Comparison of ENCODE assay signal across 30 cellular contexts in the genomic region with DNA sequence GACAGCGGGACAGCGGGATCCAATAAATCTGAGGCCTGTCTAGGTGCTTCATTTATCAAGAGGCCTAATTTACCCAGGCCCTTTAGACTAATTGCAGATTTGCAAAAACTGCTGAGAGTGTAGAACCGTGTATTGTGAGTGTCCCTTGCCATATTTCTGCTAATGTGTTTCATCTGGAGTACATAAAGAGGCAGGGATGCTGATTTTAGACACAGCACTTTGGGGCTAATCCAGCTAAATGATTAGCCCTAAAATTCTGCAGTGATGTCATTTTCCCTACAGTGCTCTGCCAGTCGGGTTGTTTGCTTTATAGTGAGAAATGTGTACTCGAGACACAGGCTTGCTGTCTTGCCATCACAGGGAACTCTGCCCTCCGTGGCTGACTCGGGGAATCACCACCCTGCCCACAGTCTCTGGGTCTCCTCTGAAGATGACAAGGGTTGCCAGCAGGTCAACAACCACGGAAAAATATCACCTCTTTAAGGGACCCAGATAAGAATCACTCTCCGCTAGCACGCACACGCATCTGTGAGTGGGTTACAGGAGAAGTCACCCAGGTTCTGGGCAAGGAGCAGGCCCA.
A peak's percentile ranks its signal among the peaks of the same experiment; 100 is the strongest.
DNase-seq lines count a peak whose midpoint lies in the region; ATAC-seq and TF ChIP-seq lines count a peak whose summit lies in the region.
"Had no signal": no experiment of that assay in that cellular context is flagged by ENCODE, and none has a peak within 500 bp of the region (broad histone marks: within the 10 kb centered on the region; RNA-seq: fewer than 3 reads in every experiment).

No MANE protein-coding gene starts in this region.

- H3K79me2 ChIP-seq in H9 (ENCODE audit: insufficient read depth, low read length), result no peaks in the 10 kb centered on the region

- intact Hi-C loops in upper lobe of right lung (cut with DNase I), result no loop called here

- no peak overlapping the region for H2BK120ac ChIP-seq in H9 (ENCODE audit: low read depth, low read length, poor library complexity, severe bottlenecking)

- no peak overlapping the region for H4K8ac ChIP-seq in H9 (replicated peaks; ENCODE audit: insufficient read length, low read depth, low read length)

- no peak for ATAC-seq in upper lobe of right lung
- ATAC-seq: gastrocnemius medialis; left lung; Panc1; stimulated activated naive CD8-positive, alpha-beta T cell treated with anti-CD3 and anti-CD28 coated beads, Interleukin-15, amount 100 ng/mL, for 72 hours had no signal

- H3K27me3 ChIP-seq in H9 (ENCODE audit: insufficient read depth, low read length), result no peaks in the 10 kb centered on the region
- no peaks in the 10 kb centered on the region for H3K27me3 ChIP-seq in tibial nerve
- H3K27me3 ChIP-seq in upper lobe of right lung, result no peaks in the 10 kb centered on the region
- H3K27me3 ChIP-seq: adrenal gland, BLaER1, gastrocnemius medialis, left lung, tibial artery had no signal

- no peak overlapping the region for H2BK12ac ChIP-seq in H9 (ENCODE audit: insufficient read length, low read depth, low read length)

- H3K14ac ChIP-seq in H9 (ENCODE audit: insufficient read depth, low read length), result no peak overlapping the region

- H3K4me3 ChIP-seq in AG10803 (ENCODE audit: low read length) (no peak overlapping the region), epithelial cell of proximal tubule (ENCODE audit: low read depth, low read length) (no peak overlapping the region), tibial nerve (no peak overlapping the region), upper lobe of right lung (no peak overlapping the region)
- H3K4me3 ChIP-seq: adrenal gland, BLaER1, gastrocnemius medialis, left lung, skin epidermis, tibial artery had no signal

- H2BK5ac ChIP-seq in H9 (ENCODE audit: insufficient read length, low read length), result no peak overlapping the region

- DNase-seq in AG10803 (ENCODE audit: low read depth), result peak; percentile 41
- peak; percentile 14 for DNase-seq in H9
- DNase-seq in epithelial cell of proximal tubule (ENCODE audit: low read depth), result no peak
- no peak for DNase-seq in nephron progenitor cell
- DNase-seq in NCI-H2171 treated with DMSO at 0.1 percent for 48 hours (lab: John Stamatoyannopoulos, UW), result no peak
- DNase-seq in cerebellar nuclear complex (lab: John Stamatoyannopoulos, UW), result no peak
- no peak for DNase-seq in tibial nerve (ENCODE audit: low spot score in 2 of 2)
- DNase-seq in upper lobe of right lung, result no peak
- DNase-seq: activated CD4-positive, alpha-beta T cell treated with anti-CD3 and anti-CD28 coated beads, Interleukin-2, amount 10 ng/mL, durations not matched to agents 7 days and 5 days; activated naive CD4-positive, alpha-beta T cell; activated T-cell treated with anti-CD3 and anti-CD28 coated beads, Interleukin-2, amount 50 U/mL, for 48 hours; DMS153; effector CD4-positive, alpha-beta T cell; erythroblast; gastrocnemius medialis; H7; immature natural killer cell; left lung; mesendoderm; NCI-H1436 treated with DMSO at 0.1 percent for 48 hours; NCI-H510A; occipital lobe; SHP77 treated with DMSO at 0.1 percent for 48 hours; stimulated activated naive CD8-positive, alpha-beta T cell treated with anti-CD3 and anti-CD28 coated beads, Interleukin-15, amount 100 ng/mL, for 72 hours; T1000; tibial artery had no signal

- no peak overlapping the region for H3K23ac ChIP-seq in H9 (ENCODE audit: insufficient read length, low read depth, low read length)

- H3K27ac ChIP-seq in H9 (ENCODE audit: insufficient read length, low read depth, low read length) (no peak overlapping the region), tibial nerve (no peak overlapping the region), upper lobe of right lung (no peak overlapping the region)
- H3K27ac ChIP-seq: adrenal gland, BLaER1, gastrocnemius medialis, left lung, skin epidermis, tibial artery had no signal

- TF ChIP-seq EP300 in tibial nerve (IDR thresholded peaks at IDR 0.05), result no peak

- no peaks in the 10 kb centered on the region for H3K4me1 Mint-ChIP-seq in H9
- peaks cover 21% of the 10 kb centered on the region for H3K4me1 Mint-ChIP-seq in nephron progenitor cell
- H3K4me1 Mint-ChIP-seq: activated CD4-positive, alpha-beta T cell treated with anti-CD3 and anti-CD28 coated beads, Interleukin-2, amount 10 ng/mL, durations not matched to agents 7 days and 5 days; immature natural killer cell; stimulated activated naive CD8-positive, alpha-beta T cell treated with anti-CD3 and anti-CD28 coated beads, Interleukin-15, amount 100 ng/mL, for 72 hours had no signal

- no peak for TF ChIP-seq POLR2A in tibial nerve (IDR thresholded peaks at IDR 0.05)

- H3K36me3 ChIP-seq in tibial nerve (no peaks in the 10 kb centered on the region), upper lobe of right lung (no peaks in the 10 kb centered on the region)
- H3K36me3 ChIP-seq: adrenal gland, BLaER1, gastrocnemius medialis, left lung, tibial artery had no signal

- H3K27me3 Mint-ChIP-seq in H9 (ENCODE audit: low read depth), result peaks cover under 1% of the 10 kb centered on the region; the same call in 1 of the 2 replicates
- peaks cover 12% of the 10 kb centered on the region for H3K27me3 Mint-ChIP-seq in nephron progenitor cell (ENCODE audit: low read depth, poor library complexity)
- H3K27me3 Mint-ChIP-seq: activated CD4-positive, alpha-beta T cell treated with anti-CD3 and anti-CD28 coated beads, Interleukin-2, amount 10 ng/mL, durations not matched to agents 7 days and 5 days; stimulated activated naive CD8-positive, alpha-beta T cell treated with anti-CD3 and anti-CD28 coated beads, Interleukin-15, amount 100 ng/mL, for 72 hours had no signal

- no peak overlapping the region for H3K4me2 ChIP-seq in H9 (ENCODE audit: insufficient read depth, insufficient read length, low read length)
- H3K4me2 ChIP-seq: BLaER1 had no signal

- no peak overlapping the region for H3K4me3 Mint-ChIP-seq in H9
- no peak overlapping the region for H3K4me3 Mint-ChIP-seq in nephron progenitor cell
- H3K4me3 Mint-ChIP-seq: activated CD4-positive, alpha-beta T cell treated with anti-CD3 and anti-CD28 coated beads, Interleukin-2, amount 10 ng/mL, durations not matched to agents 7 days and 5 days; immature natural killer cell; stimulated activated naive CD8-positive, alpha-beta T cell treated with anti-CD3 and anti-CD28 coated beads, Interleukin-15, amount 100 ng/mL, for 72 hours had no signal

- no CpG with 5 or more reads among the region's 11 CpGs for WGBS in H9 (ENCODE audit: extremely low coverage, insufficient read length, low lambda C conversion rate)
- 70 to 83% methylated on average over 11 of the region's 11 CpGs for WGBS in tibial nerve, 2 donors

- H4K91ac ChIP-seq in H9 (ENCODE audit: insufficient read length, low read depth, low read length), result no peak overlapping the region

- no peak overlapping the region for H3T11ph ChIP-seq in H9 (ENCODE audit: low read length)

- H3K23me2 ChIP-seq in H9 (ENCODE audit: insufficient read length, low read depth, low read length, poor library complexity, severe bottlenecking), result no peaks in the 10 kb centered on the region

- no peak overlapping the region for H2BK15ac ChIP-seq in H9 (ENCODE audit: low read depth, low read length)

- H3K9me3 Mint-ChIP-seq in H9 (no peaks in the 10 kb centered on the region), nephron progenitor cell (peaks cover 8% of the 10 kb centered on the region)
- H3K9me3 Mint-ChIP-seq: stimulated activated naive CD8-positive, alpha-beta T cell treated with anti-CD3 and anti-CD28 coated beads, Interleukin-15, amount 100 ng/mL, for 72 hours had no signal

- TF ChIP-seq CTCF in AG10803 (conservative IDR thresholded peaks at IDR 0.05; ENCODE audit: low read length), result no peak
- no peak for TF ChIP-seq CTCF in H9 (conservative IDR thresholded peaks at IDR 0.05)
- peak; percentile 4 for TF ChIP-seq CTCF in epithelial cell of proximal tubule (conservative IDR thresholded peaks at IDR 0.05; ENCODE audit: low read depth, low read length)
- no peak for TF ChIP-seq CTCF in nephron progenitor cell (IDR thresholded peaks at IDR 0.05)
- TF ChIP-seq CTCF in tibial nerve (IDR thresholded peaks at IDR 0.05), result no peak
- TF ChIP-seq CTCF in upper lobe of right lung (IDR thresholded peaks at IDR 0.05), result no peak

- H4K5ac ChIP-seq in H9 (ENCODE audit: insufficient read length, low read depth, low read length), result no peak overlapping the region

- H3K9me3 ChIP-seq in H9 (ENCODE audit: control insufficient read depth, low read depth, low read length) (no peaks in the 10 kb centered on the region), tibial nerve (no peaks in the 10 kb centered on the region), upper lobe of right lung (no peaks in the 10 kb centered on the region)
- H3K9me3 ChIP-seq: adrenal gland, gastrocnemius medialis, left lung, tibial artery had no signal

- H3K36me3 Mint-ChIP-seq in H9 (ENCODE audit: insufficient read depth in 1 of 3, low read depth in 3 of 3) (no peaks in the 10 kb centered on the region), nephron progenitor cell (ENCODE audit: low read depth) (no peaks in the 10 kb centered on the region)
- H3K36me3 Mint-ChIP-seq: immature natural killer cell had no signal

- no peak overlapping the region for H3K27ac Mint-ChIP-seq in H9
- H3K27ac Mint-ChIP-seq in nephron progenitor cell, result peak overlapping the region; percentile 81
- H3K27ac Mint-ChIP-seq: activated CD4-positive, alpha-beta T cell treated with anti-CD3 and anti-CD28 coated beads, Interleukin-2, amount 10 ng/mL, durations not matched to agents 7 days and 5 days; immature natural killer cell had no signal

- no peaks in the 10 kb centered on the region for H4K20me1 ChIP-seq in H9 (ENCODE audit: control insufficient read depth, insufficient read depth, insufficient read length)
- H4K20me1 ChIP-seq: BLaER1 had no signal

- H3K9ac ChIP-seq in H9 (ENCODE audit: extremely low read depth, insufficient read length, low read length), result no peak overlapping the region
- H3K9ac ChIP-seq: BLaER1 had no signal

- no peak overlapping the region for H3K18ac ChIP-seq in H9 (ENCODE audit: insufficient read length, low read depth, low read length)

- no peak overlapping the region for H2BK20ac ChIP-seq in H9 (ENCODE audit: low read depth, low read length, poor library complexity, severe bottlenecking)

- H3K56ac ChIP-seq in H9 (ENCODE audit: insufficient read length, low read depth, low read length), result no peak overlapping the region

- no peak overlapping the region for H2AFZ ChIP-seq in H9 (ENCODE audit: low read length)

- H3K4ac ChIP-seq in H9 (ENCODE audit: low read depth, low read length), result no peak overlapping the region

- no peaks in the 10 kb centered on the region for H3K79me1 ChIP-seq in H9 (ENCODE audit: insufficient read depth, low read depth, low read length, poor library complexity, severe bottlenecking)

- H2AK5ac ChIP-seq in H9 (ENCODE audit: insufficient read length, low read length), result no peak overlapping the region

- no peaks in the 10 kb centered on the region for H3K4me1 ChIP-seq in H9 (ENCODE audit: insufficient read depth, low read length)
- H3K4me1 ChIP-seq in tibial nerve, result peaks cover 0 to 22% (median 0%) of the 10 kb centered on the region in 4 donors
- H3K4me1 ChIP-seq in upper lobe of right lung, result peaks cover 4% of the 10 kb centered on the region
- H3K4me1 ChIP-seq: adrenal gland, BLaER1, gastrocnemius medialis, left lung had no signal

Comparison
In these comparisons a context has a peak if more than half of its experiments do, and no peak if none do; other contexts are left out.
1. DNase-seq: peak in AG10803 (single experiment) and H9 (single experiment); none in epithelial cell of proximal tubule (single experiment), nephron progenitor cell (single experiment), NCI-H2171 treated with DMSO at 0.1 percent for 48 hours (single experiment), cerebellar nuclear complex (0 of 2), tibial nerve (0 of 2) and upper lobe of right lung (single experiment).